In the genomic region with DNA sequence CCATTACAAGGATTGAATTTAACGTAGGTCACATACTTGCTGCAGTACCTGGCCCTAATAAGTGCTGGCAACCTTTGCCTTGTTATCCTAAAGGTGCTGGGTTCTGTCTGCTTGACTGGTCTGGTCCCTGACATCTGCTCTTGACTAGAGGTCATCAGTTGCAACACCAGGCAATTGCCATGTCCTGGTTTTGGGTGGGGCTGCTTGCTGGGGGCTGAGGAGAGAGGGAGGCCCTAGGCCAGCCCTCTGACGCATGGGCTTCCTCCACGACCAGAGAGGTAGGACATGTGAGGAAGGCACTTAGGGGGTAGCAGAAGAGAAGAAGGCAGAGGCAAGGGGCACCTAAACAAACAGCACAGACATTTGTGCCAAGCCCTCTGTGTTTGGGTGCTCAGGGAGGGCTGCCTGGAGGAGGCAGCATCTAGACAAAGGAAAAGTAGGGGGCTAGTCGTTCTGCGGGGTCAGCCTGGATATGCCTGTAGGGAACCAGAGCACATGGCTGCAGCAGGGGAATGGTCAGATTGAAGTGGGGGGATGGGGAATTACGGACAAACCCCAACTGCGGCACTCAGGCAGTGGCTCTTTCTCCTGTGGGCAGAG, we compare ENCODE assay signal across 19 cellular contexts. TPM values are rescaled to one million over a fixed set of nuclear protein-coding genes. Genes with fewer than 3 reads are reported as not detected.
DNase-seq lines count a peak whose midpoint lies in the region; ATAC-seq and TF ChIP-seq lines count a peak whose summit lies in the region.
"Had no signal": no experiment of that assay in that cellular context is flagged by ENCODE, and none has a peak within 500 bp of the region (broad histone marks: within the 10 kb centered on the region; RNA-seq: fewer than 3 reads in every experiment).

No MANE protein-coding gene starts in this region.

- H3K27ac ChIP-seq in CD8-positive, alpha-beta T cell (ENCODE audit: low read depth, low read length): no peak overlapping the region
- H3K27ac ChIP-seq: RWPE1 had no signal

- no peaks in the 10 kb centered on the region for H3K27me3 ChIP-seq in CD8-positive, alpha-beta T cell (ENCODE audit: insufficient read depth, low read length)

- H3K36me3 ChIP-seq in mucosa of descending colon (ENCODE audit: low read depth): no peaks in the 10 kb centered on the region
- no peaks in the 10 kb centered on the region for H3K36me3 ChIP-seq in CD8-positive, alpha-beta T cell (ENCODE audit: insufficient read depth, low read length)

- H3K27ac Mint-ChIP-seq in activated T-cell treated with anti-CD3 and anti-CD28 coated beads, Interleukin-2, amount 50 U/mL, for 72 hours: peak overlapping the region; percentile 30
- no peak overlapping the region for H3K27ac Mint-ChIP-seq in chondrocyte (ENCODE audit: unreplicated experiment)
- no peak overlapping the region for H3K27ac Mint-ChIP-seq in CD8-positive, alpha-beta T cell
- H3K27ac Mint-ChIP-seq: CD4-positive, alpha-beta memory T cell had no signal

- no peaks in the 10 kb centered on the region for H3K9me3 ChIP-seq in mucosa of descending colon
- no peaks in the 10 kb centered on the region for H3K9me3 ChIP-seq in CD8-positive, alpha-beta T cell (ENCODE audit: low read length)

- no peak overlapping the region for H3K4me3 ChIP-seq in mucosa of descending colon
- no peak overlapping the region for H3K4me3 ChIP-seq in CD8-positive, alpha-beta T cell (ENCODE audit: low read depth, low read length)

- no peak overlapping the region for H3K4me3 Mint-ChIP-seq in activated T-cell treated with anti-CD3 and anti-CD28 coated beads, Interleukin-2, amount 50 U/mL, for 72 hours
- no peak overlapping the region for H3K4me3 Mint-ChIP-seq in activated T-cell treated with anti-CD3 and anti-CD28 coated beads, Interleukin-2, amount 50 U/mL, for 4 hours
- H3K4me3 Mint-ChIP-seq in chondrocyte (ENCODE audit: unreplicated experiment): no peak overlapping the region
- H3K4me3 Mint-ChIP-seq in CD8-positive, alpha-beta T cell: no peak overlapping the region
- H3K4me3 Mint-ChIP-seq: CD4-positive, alpha-beta memory T cell had no signal

- POLR2A ChIA-PET in CD8-positive, alpha-beta T cell (lab: Charles Lee): no interaction called here

- peaks cover 27% of the 10 kb centered on the region for H3K27me3 Mint-ChIP-seq in activated T-cell treated with anti-CD3 and anti-CD28 coated beads, Interleukin-2, amount 50 U/mL, for 72 hours (ENCODE audit: low read depth)
- peaks cover 20% of the 10 kb centered on the region for H3K27me3 Mint-ChIP-seq in activated T-cell treated with anti-CD3 and anti-CD28 coated beads, Interleukin-2, amount 50 U/mL, for 4 hours (ENCODE audit: low read depth)
- H3K27me3 Mint-ChIP-seq in chondrocyte (ENCODE audit: low read depth): peaks cover 6% of the 10 kb centered on the region
- peaks cover 10% of the 10 kb centered on the region for H3K27me3 Mint-ChIP-seq in CD8-positive, alpha-beta T cell (ENCODE audit: low read depth)

- CTCF ChIA-PET in CD8-positive, alpha-beta T cell (lab: Charles Lee): no interaction called here

- intact Hi-C loops in posterior vena cava (cut with DNase I): no loop called here
- intact Hi-C loops in mucosa of descending colon (cut with DNase I, micrococcal nuclease): no loop called here
- intact Hi-C loops in CD8-positive, alpha-beta T cell (cut with DNase I, micrococcal nuclease): no loop called here

- peaks cover 0 to 4% of the 10 kb centered on the region in 2 donors for H3K9me3 Mint-ChIP-seq in activated T-cell treated with anti-CD3 and anti-CD28 coated beads, Interleukin-2, amount 50 U/mL, for 72 hours
- no peaks in the 10 kb centered on the region for H3K9me3 Mint-ChIP-seq in activated T-cell treated with anti-CD3 and anti-CD28 coated beads, Interleukin-2, amount 50 U/mL, for 4 hours
- H3K9me3 Mint-ChIP-seq in chondrocyte (ENCODE audit: low read depth): no peaks in the 10 kb centered on the region
- H3K9me3 Mint-ChIP-seq in CD8-positive, alpha-beta T cell: no peaks in the 10 kb centered on the region

- no peak for TF ChIP-seq CTCF in chondrocyte (IDR thresholded peaks at IDR 0.05)
- no peak for TF ChIP-seq CTCF in mucosa of descending colon (IDR thresholded peaks at IDR 0.05)
- no peak for TF ChIP-seq CTCF in CD8-positive, alpha-beta T cell (IDR thresholded peaks at IDR 0.05)

- no peaks in the 10 kb centered on the region for H3K4me1 Mint-ChIP-seq in activated T-cell treated with anti-CD3 and anti-CD28 coated beads, Interleukin-2, amount 50 U/mL, for 72 hours (ENCODE audit: low read depth)
- H3K4me1 Mint-ChIP-seq in activated T-cell treated with anti-CD3 and anti-CD28 coated beads, Interleukin-2, amount 50 U/mL, for 4 hours (ENCODE audit: low read depth): no peaks in the 10 kb centered on the region
- H3K4me1 Mint-ChIP-seq in chondrocyte (ENCODE audit: low read depth): no peaks in the 10 kb centered on the region
- H3K4me1 Mint-ChIP-seq in CD8-positive, alpha-beta T cell (ENCODE audit: low read depth): no peaks in the 10 kb centered on the region
- H3K4me1 Mint-ChIP-seq: CD4-positive, alpha-beta memory T cell had no signal

- no peak for DNase-seq in activated T-cell treated with anti-CD3 and anti-CD28 coated beads, Interleukin-2, amount 50 U/mL, for 72 hours
- DNase-seq in activated T-cell treated with anti-CD3 and anti-CD28 coated beads, Interleukin-2, amount 50 U/mL, for 4 hours: no peak
- DNase-seq in chondrocyte (ENCODE audit: low spot score): peak; percentile 49
- peak; percentile 47 for DNase-seq in posterior vena cava (ENCODE audit: low spot score)
- no peak for DNase-seq in mucosa of descending colon
- DNase-seq in CD8-positive, alpha-beta T cell: no peak
- DNase-seq: Calu3; CD4-positive, alpha-beta memory T cell; GF-D8; GOT3; NCI-H1092 treated with DMSO at 0.1 percent for 48 hours; NCI-H146; NCI-H2029 treated with DMSO at 0.1 percent for 48 hours; NCI-H2171; NCI-H446 treated with DMSO at 0.1 percent for 48 hours; OCI-M1 had no signal

- no peaks in the 10 kb centered on the region for H3K36me3 Mint-ChIP-seq in activated T-cell treated with anti-CD3 and anti-CD28 coated beads, Interleukin-2, amount 50 U/mL, for 72 hours (ENCODE audit: insufficient read depth in 2 of 2)
- H3K36me3 Mint-ChIP-seq in activated T-cell treated with anti-CD3 and anti-CD28 coated beads, Interleukin-2, amount 50 U/mL, for 4 hours (ENCODE audit: insufficient read depth): no peaks in the 10 kb centered on the region
- no peaks in the 10 kb centered on the region for H3K36me3 Mint-ChIP-seq in chondrocyte (ENCODE audit: low read depth)
- H3K36me3 Mint-ChIP-seq in CD8-positive, alpha-beta T cell: no peaks in the 10 kb centered on the region

- ATAC-seq in activated T-cell treated with anti-CD3 and anti-CD28 coated beads, Interleukin-2, amount 50 U/mL, for 72 hours (replicated peaks in 1 of 2): no peak
- ATAC-seq in activated T-cell treated with anti-CD3 and anti-CD28 coated beads, Interleukin-2, amount 50 U/mL, for 4 hours: no peak
- ATAC-seq in mucosa of descending colon: no peak
- ATAC-seq in GM21786 (IDR thresholded peaks at IDR 0.05; ENCODE audit: unreplicated experiment): no peak
- no peak for ATAC-seq in CD8-positive, alpha-beta T cell

- no peaks in the 10 kb centered on the region for H3K4me1 ChIP-seq in mucosa of descending colon (ENCODE audit: low read depth)
- no peaks in the 10 kb centered on the region for H3K4me1 ChIP-seq in CD8-positive, alpha-beta T cell (ENCODE audit: insufficient read depth, low read length)

RNA-seq across cellular contexts. Expression of a gene that starts 21.7 kb away (rescaled TPM):
- total RNA-seq in activated T-cell treated with anti-CD3 and anti-CD28 coated beads, Interleukin-2, amount 50 U/mL, for 72 hours: not detected
- total RNA-seq in activated T-cell treated with anti-CD3 and anti-CD28 coated beads, Interleukin-2, amount 50 U/mL, for 4 hours: not detected
- not detected in 3 replicates for total RNA-seq in chondrocyte
- total RNA-seq in posterior vena cava: not detected
- under 1 TPM in 1 of 3 donors, not detected in 2; 0.32 TPM for total RNA-seq in mucosa of descending colon
- not detected for total RNA-seq in CD8-positive, alpha-beta T cell
- total RNA-seq: A172; Calu3; CD4-positive, alpha-beta memory T cell had no signal

RNA-seq across cellular contexts. Expression of a gene that starts 58.6 kb away (rescaled TPM):
- 10 to 100 TPM; 62.6 to 65.3 TPM for total RNA-seq in activated T-cell treated with anti-CD3 and anti-CD28 coated beads, Interleukin-2, amount 50 U/mL, for 72 hours
- 100 to 1,000 TPM; 160 to 173 (median 168) TPM for total RNA-seq in activated T-cell treated with anti-CD3 and anti-CD28 coated beads, Interleukin-2, amount 50 U/mL, for 4 hours
- total RNA-seq in chondrocyte (49.0 to 71.1 TPM (median 49.4 TPM) in 3 replicates), posterior vena cava (10 to 100 TPM; 41.4 to 49.1 TPM), mucosa of descending colon (10 to 100 TPM; 53.1 to 67.1 (median 65.6) TPM)
- 10 to 100 TPM; 43.2 to 47.5 TPM for total RNA-seq in CD8-positive, alpha-beta T cell

Comparison
In these comparisons a context has a peak if more than half of its experiments do, and no peak if none do; other contexts are left out.
1. DNase-seq: peak in chondrocyte (single experiment) and posterior vena cava (single experiment); none in activated T-cell treated with anti-CD3 and anti-CD28 coated beads, Interleukin-2, amount 50 U/mL, for 72 hours (0 of 2), activated T-cell treated with anti-CD3 and anti-CD28 coated beads, Interleukin-2, amount 50 U/mL, for 4 hours (single experiment), mucosa of descending colon (0 of 3) and CD8-positive, alpha-beta T cell (0 of 7).